ENCODE assay signal across 2 cellular contexts in the genomic region with DNA sequence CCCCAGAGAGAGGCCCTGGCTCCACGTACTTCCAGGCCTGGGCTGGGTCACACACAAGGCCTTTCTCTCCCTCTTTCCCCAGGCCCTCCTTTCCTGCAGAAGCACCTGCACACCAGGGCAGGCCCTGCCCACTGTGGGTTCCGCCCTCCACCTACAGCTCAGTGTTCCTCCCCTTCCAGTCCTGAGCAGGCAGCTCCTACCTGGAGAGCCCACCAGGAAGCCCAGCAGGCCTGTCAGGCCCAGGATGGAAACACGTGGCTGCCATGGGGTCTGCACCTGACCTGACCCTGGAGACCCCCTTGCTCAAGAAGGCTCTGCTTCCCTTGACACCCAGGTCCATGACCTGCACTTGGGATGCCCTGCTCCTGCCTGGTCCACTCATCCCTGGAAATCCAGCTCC.
A peak's percentile ranks its signal among the peaks of the same experiment; 100 is the strongest.
TF ChIP-seq lines count a peak whose summit lies in the region.

No MANE protein-coding gene starts in this region.

TF ChIP-seq in WTC11, 78 proteins besides CTCF, POLR2A, EP300 and RAD21 (continued from another document):
- TF ChIP-seq ZNF423 (CRISPR knock-in tag; IDR thresholded peaks at IDR 0.05) (peak; percentile 8; the same call in 1 of the 2 replicates), SMAD4 (CRISPR knock-in tag; IDR thresholded peaks at IDR 0.05) (no peak)
- TF ChIP-seq, protein P1, sequence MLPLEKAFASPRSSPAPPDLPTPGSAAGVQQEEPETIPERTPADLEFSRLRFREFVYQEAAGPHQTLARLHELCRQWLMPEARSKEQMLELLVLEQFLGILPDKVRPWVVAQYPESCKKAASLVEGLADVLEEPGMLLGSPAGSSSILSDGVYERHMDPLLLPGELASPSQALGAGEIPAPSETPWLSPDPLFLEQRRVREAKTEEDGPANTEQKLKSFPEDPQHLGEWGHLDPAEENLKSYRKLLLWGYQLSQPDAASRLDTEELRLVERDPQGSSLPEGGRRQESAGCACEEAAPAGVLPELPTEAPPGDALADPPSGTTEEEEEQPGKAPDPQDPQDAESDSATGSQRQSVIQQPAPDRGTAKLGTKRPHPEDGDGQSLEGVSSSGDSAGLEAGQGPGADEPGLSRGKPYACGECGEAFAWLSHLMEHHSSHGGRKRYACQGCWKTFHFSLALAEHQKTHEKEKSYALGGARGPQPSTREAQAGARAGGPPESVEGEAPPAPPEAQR (CRISPR knock-in tag; IDR thresholded peaks at IDR 0.05) = no peak
- TF ChIP-seq, protein P2, sequence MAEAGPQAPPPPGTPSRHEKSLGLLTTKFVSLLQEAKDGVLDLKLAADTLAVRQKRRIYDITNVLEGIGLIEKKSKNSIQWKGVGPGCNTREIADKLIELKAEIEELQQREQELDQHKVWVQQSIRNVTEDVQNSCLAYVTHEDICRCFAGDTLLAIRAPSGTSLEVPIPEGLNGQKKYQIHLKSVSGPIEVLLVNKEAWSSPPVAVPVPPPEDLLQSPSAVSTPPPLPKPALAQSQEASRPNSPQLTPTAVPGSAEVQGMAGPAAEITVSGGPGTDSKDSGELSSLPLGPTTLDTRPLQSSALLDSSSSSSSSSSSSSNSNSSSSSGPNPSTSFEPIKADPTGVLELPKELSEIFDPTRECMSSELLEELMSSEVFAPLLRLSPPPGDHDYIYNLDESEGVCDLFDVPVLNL (CRISPR knock-in tag; IDR thresholded peaks at IDR 0.05; ENCODE audit: borderline replicate concordance, low read depth) = no peak

TF ChIP-seq in HepG2, 621 proteins besides CTCF, POLR2A, EP300 and RAD21 (continued from another document):
- TF ChIP-seq ZNF263 (CRISPR knock-in tag; IDR thresholded peaks at IDR 0.05) = no peak
